In genomic region chr6:111564482-111564945, GRCh38 we compare ENCODE assay signal across 8 cellular contexts. TPM values are rescaled to one million over a fixed set of nuclear protein-coding genes. Genes with fewer than 3 reads are reported as not detected.
DNase-seq lines count a peak whose midpoint lies in the region; ATAC-seq and TF ChIP-seq lines count a peak whose summit lies in the region.

No MANE protein-coding gene starts in this region.

- WGBS in SK-N-SH (ENCODE audit: low lambda C conversion rate): 86% methylated on average over 4 of the region's 4 CpGs
- 50 to 55% methylated on average over 4 of the region's 4 CpGs for WGBS in heart right ventricle, 2 donors

- ATAC-seq in heart right ventricle: peak; percentile 31 to 83 (median 64)
- ATAC-seq in thoracic aorta (ENCODE audit: insufficient number of reproducible peaks, low FRiP score, low read depth): peak; percentile 72
- ATAC-seq in GM18861 (IDR thresholded peaks at IDR 0.05; ENCODE audit: unreplicated experiment): no peak

- H3K4me2 ChIP-seq in SK-N-SH: 0 out of 2 replicates have a peak overlapping the region, but pooled peaks have one; percentile 23

- POLR2A ChIA-PET in SK-N-SH (lab: Yijun Ruan, JAX): interaction anchor here (1.6 kb wide), 1 partner anchor 80 kb away, joined by 9 read pairs; no protein-coding TSS in a partner anchor

- TF ChIP-seq CTCF in SK-N-SH (IDR thresholded peaks at IDR 0.05): no peak
- TF ChIP-seq CTCF in heart right ventricle (IDR thresholded peaks at IDR 0.05): no peak
- TF ChIP-seq CTCF in thoracic aorta (IDR thresholded peaks at IDR 0.05): peak; percentile 20

- H3K4me3 ChIP-seq in SK-N-SH (ENCODE audit: low read depth in 2 of 2, low read length in 1 of 2): no peak overlapping the region
- no peak overlapping the region for H3K4me3 ChIP-seq in heart right ventricle
- no peak overlapping the region for H3K4me3 ChIP-seq in thoracic aorta

- H3K9ac ChIP-seq in SK-N-SH: no peak overlapping the region

- H3K79me2 ChIP-seq in SK-N-SH (ENCODE audit: insufficient read depth): no peaks in the 10 kb centered on the region

- CTCF ChIA-PET in SK-N-SH (lab: Yijun Ruan, JAX): interaction anchor here (1.3 to 1.6 kb wide), 3 partner anchors 9 to 305 kb away, joined by 3 to 6 read pairs (median 4); a partner anchor contains a TSS

- peak; percentile 20 for DNase-seq in activated T-cell treated with anti-CD3 and anti-CD28 coated beads for 48 hours (ENCODE audit: low read depth)
- no peak for DNase-seq in activated T-cell treated with anti-CD3 and anti-CD28 coated beads, Interleukin-2, amount 50 U/mL, for 1 hour
- DNase-seq in SK-N-SH: no peak
- no peak for DNase-seq in heart right ventricle
- peak; percentile 71 for DNase-seq in thoracic aorta (ENCODE audit: low spot score)
- no peak for DNase-seq in activated gamma-delta T cell (lab: John Stamatoyannopoulos, UW)
- no peak for DNase-seq in mesenteric fat pad (ENCODE audit: low spot score)

- peaks cover 23% of the 10 kb centered on the region for H3F3A ChIP-seq in SK-N-SH (replicated peaks; ENCODE audit: insufficient read depth)

- H3K27me3 ChIP-seq in SK-N-SH (ENCODE audit: insufficient read depth): no peaks in the 10 kb centered on the region
- no peaks in the 10 kb centered on the region for H3K27me3 ChIP-seq in heart right ventricle
- H3K27me3 ChIP-seq in thoracic aorta (replicated peaks; ENCODE audit: insufficient read depth): no peaks in the 10 kb centered on the region

- TF ChIP-seq EP300 in SK-N-SH (IDR thresholded peaks at IDR 0.05; ENCODE audit: borderline replicate concordance in 1 of 2, low read depth in 1 of 2, low read length in 1 of 2): no peak

- H3K4me1 ChIP-seq in SK-N-SH (ENCODE audit: control insufficient read depth in 1 of 2, insufficient read depth in 2 of 2, low read depth in 1 of 2, low read length in 1 of 2) (peaks cover 44 to 65% of the 10 kb centered on the region in 2 experiments), heart right ventricle (peaks cover 23 to 75% (median 67%) of the 10 kb centered on the region in 9 donors), thoracic aorta (ENCODE audit: control insufficient read depth in 1 of 2, low read depth in 2 of 2) (peaks cover 32 to 74% of the 10 kb centered on the region in 2 donors)

- H4K20me1 ChIP-seq in SK-N-SH (ENCODE audit: insufficient read depth): no peaks in the 10 kb centered on the region

- no peak overlapping the region for H2AFZ ChIP-seq in SK-N-SH (ENCODE audit: low read depth)

- no peaks in the 10 kb centered on the region for H3K36me3 ChIP-seq in SK-N-SH (replicated peaks in 1 of 2; ENCODE audit: control insufficient read depth in 1 of 2, insufficient read depth in 2 of 2, low read length in 1 of 2)
- peaks cover 0 to 80% (median 5%) of the 10 kb centered on the region in 9 donors for H3K36me3 ChIP-seq in heart right ventricle
- H3K36me3 ChIP-seq in thoracic aorta: peaks cover 5% of the 10 kb centered on the region

- no peak for TF ChIP-seq RAD21 in SK-N-SH (IDR thresholded peaks at IDR 0.05; ENCODE audit: low read length)

- intact Hi-C loops in heart right ventricle (cut with DNase I): loop anchor here in 4 of 10 donors (2.0 to 10.0 kb wide), 3 partner anchors 38 to 80 kb away; partner anchors contain the start of gene REV3L (in 2 of the 4)

- no peaks in the 10 kb centered on the region for H3K9me2 ChIP-seq in SK-N-SH

- peak overlapping the region in 1 of 2 experiments; percentile 45; a peak in 3 of 4 replicates for H3K27ac ChIP-seq in SK-N-SH (ENCODE audit: low read depth in 2 of 2, low read length in 1 of 2)
- H3K27ac ChIP-seq in heart right ventricle: peak overlapping the region in 8 of 10 donors; percentile 28 to 68 (median 42)
- peak overlapping the region; percentile 75 to 79 for H3K27ac ChIP-seq in thoracic aorta

- H3K9me3 ChIP-seq in SK-N-SH (no peaks in the 10 kb centered on the region), heart right ventricle (no peaks in the 10 kb centered on the region), thoracic aorta (no peaks in the 10 kb centered on the region)

TF ChIP-seq in SK-N-SH, 30 proteins besides CTCF, POLR2A, EP300 and RAD21:
- TF ChIP-seq TEAD4 (IDR thresholded peaks at IDR 0.05; ENCODE audit: borderline replicate concordance, insufficient read depth): no peak
- TF ChIP-seq ELF1 (IDR thresholded peaks at IDR 0.05): no peak
- no peak for TF ChIP-seq IRF3 (IDR thresholded peaks at IDR 0.05; ENCODE audit: low read depth, low read length)
- TF ChIP-seq TAF1 (IDR thresholded peaks at IDR 0.05; ENCODE audit: borderline replicate concordance, low read depth, low read length): no peak
- TF ChIP-seq FOXM1 (IDR thresholded peaks at IDR 0.05; ENCODE audit: low read depth): no peak
- TF ChIP-seq NRF1 (IDR thresholded peaks at IDR 0.05; ENCODE audit: low read depth, low read length): no peak
TF ChIP-seq in SK-N-SH: peak in this region for 0.

RNA-seq across cellular contexts. Expression of gene TRAF3IP2, which starts 41.2 kb away (rescaled TPM):
- polyA plus RNA-seq in SK-N-SH (2012; rRNA removed): 5.5 and 5.6 TPM in 2 replicates
- polyA plus RNA-seq in SK-N-SH (2012; cell fraction: cytosol; rRNA removed): 6.1 and 8.0 TPM in 2 replicates
- 4.3 and 6.7 TPM in 2 replicates for polyA plus RNA-seq in SK-N-SH (2012; cell fraction: nucleus; rRNA removed)
- 10 to 100 TPM in 8 of 10 donors, 1 to 10 TPM in 2; 9.7 to 18.0 (median 11.8) TPM for total RNA-seq in heart right ventricle
- 10 to 100 TPM; 12.5 to 19.8 TPM for polyA plus RNA-seq in heart right ventricle
- 10 to 100 TPM; 11.8 to 32.2 TPM for total RNA-seq in thoracic aorta
- 29.9 TPM for total RNA-seq in mesenteric fat pad

Comparison
In these comparisons a context has a peak if more than half of its experiments do, and no peak if none do; other contexts are left out.
1. DNase-seq: peak in activated T-cell treated with anti-CD3 and anti-CD28 coated beads for 48 hours (single experiment) and thoracic aorta (single experiment); none in activated T-cell treated with anti-CD3 and anti-CD28 coated beads, Interleukin-2, amount 50 U/mL, for 1 hour (single experiment), SK-N-SH (single experiment), heart right ventricle (0 of 2), activated gamma-delta T cell (single experiment) and mesenteric fat pad (single experiment).